19 cellular contexts compared by ENCODE assay signal in the genomic region with DNA sequence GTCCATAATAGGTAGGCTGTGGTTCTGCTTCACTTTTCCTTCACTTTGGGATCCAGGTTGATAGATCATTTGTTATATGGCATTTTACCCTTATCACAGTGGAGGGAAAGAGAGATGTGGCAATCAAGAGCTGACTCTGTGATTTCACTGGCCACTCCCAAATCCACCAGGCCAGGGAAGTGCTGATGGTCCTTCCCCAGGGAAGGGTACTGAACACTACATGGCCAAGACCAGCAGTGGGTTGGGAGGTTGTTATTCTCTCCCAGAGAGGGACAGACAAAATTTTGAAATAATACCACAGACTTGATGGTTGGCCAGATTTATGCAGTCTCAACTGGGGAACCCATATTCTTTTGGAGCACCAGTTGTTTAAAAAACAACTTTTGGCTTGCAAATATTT.
DNase-seq lines count a peak whose midpoint lies in the region; ATAC-seq and FAIRE-seq lines count a peak whose summit lies in the region.
"Had no signal": no experiment of that assay in that cellular context is flagged by ENCODE, and none has a peak within 500 bp of the region (broad histone marks: within the 10 kb centered on the region; RNA-seq: fewer than 3 reads in every experiment).

No MANE protein-coding gene starts in this region.

- H3K9me3 Mint-ChIP-seq in CD8-positive, alpha-beta memory T cell, result no peaks in the 10 kb centered on the region
- H3K9me3 Mint-ChIP-seq: CD14-positive monocyte, IgD-negative memory B cell had no signal

- peaks cover 12 to 53% (median 39%) of the 10 kb centered on the region in 11 experiments; a peak in 21 of 22 replicates for H3K36me3 ChIP-seq in BLaER1 treated with 17β-estradiol and CSF1 and Interleukin-3, amounts not matched to agents 10 nM and 100 nM
- peaks cover 6% of the 10 kb centered on the region for H3K36me3 ChIP-seq in Karpas-422 (ENCODE audit: insufficient read depth, low read length)
- H3K36me3 ChIP-seq in small intestine (ENCODE audit: control insufficient read depth in 2 of 2, insufficient read depth in 2 of 2, low read length in 2 of 2), result peaks cover 0 to 4% of the 10 kb centered on the region in 2 donors
- H3K36me3 ChIP-seq in CD8-positive, alpha-beta memory T cell (ENCODE audit: insufficient read depth, low read length), result no peaks in the 10 kb centered on the region

- ATAC-seq in GM19397 (IDR thresholded peaks at IDR 0.05; ENCODE audit: unreplicated experiment), result no peak
- ATAC-seq: HCT116 had no signal

- H3K4me2 ChIP-seq in BLaER1 treated with 17β-estradiol and CSF1 and Interleukin-3, amounts not matched to agents 10 nM and 100 nM, result peak overlapping the region in 9 of 11 experiments; percentile 6 to 50 (median 17); a peak in 11 of 22 replicates
- peak overlapping the region; percentile 26 for H3K4me2 ChIP-seq in Karpas-422 (ENCODE audit: low read depth, low read length, poor library complexity, severe bottlenecking)

- no peak overlapping the region for H3K4me3 Mint-ChIP-seq in CD8-positive, alpha-beta memory T cell
- H3K4me3 Mint-ChIP-seq: CD14-positive monocyte had no signal

- H3K27me3 ChIP-seq in BLaER1 treated with 17β-estradiol and CSF1 and Interleukin-3, amounts not matched to agents 10 nM and 100 nM, result no peaks in the 10 kb centered on the region
- no peaks in the 10 kb centered on the region for H3K27me3 ChIP-seq in Karpas-422 (ENCODE audit: low read length)
- no peaks in the 10 kb centered on the region for H3K27me3 ChIP-seq in small intestine (ENCODE audit: control insufficient read depth in 2 of 2, insufficient read depth in 2 of 2, low read length in 2 of 2)
- no peaks in the 10 kb centered on the region for H3K27me3 ChIP-seq in CD8-positive, alpha-beta memory T cell (ENCODE audit: insufficient read depth, low read length, poor library complexity, severe bottlenecking)

- H3K9me3 ChIP-seq in BLaER1 treated with 17β-estradiol and CSF1 and Interleukin-3, amounts not matched to agents 10 nM and 100 nM (replicated peaks in 1 of 11), result peaks cover 0 to 4% (median 0%) of the 10 kb centered on the region in 11 experiments; a peak in 2 of 22 replicates
- H3K9me3 ChIP-seq in Karpas-422 (ENCODE audit: low read length), result no peaks in the 10 kb centered on the region
- no peaks in the 10 kb centered on the region for H3K9me3 ChIP-seq in small intestine (ENCODE audit: control insufficient read depth, low read depth)
- H3K9me3 ChIP-seq in CD8-positive, alpha-beta memory T cell (ENCODE audit: low read length), result no peaks in the 10 kb centered on the region

- no peak overlapping the region for H3K9ac ChIP-seq in BLaER1 treated with 17β-estradiol and CSF1 and Interleukin-3, amounts not matched to agents 10 nM and 100 nM
- H3K9ac ChIP-seq in Karpas-422 (ENCODE audit: low read length), result no peak overlapping the region

- H3K9me2 ChIP-seq in Karpas-422 (replicated peaks; ENCODE audit: insufficient read depth, low read length), result no peaks in the 10 kb centered on the region

- DNase-seq in Karpas-422, result no peak
- peak; percentile 37 for DNase-seq in fibroblast of gingiva (ENCODE audit: low read depth)
- peak; percentile 5 for DNase-seq in small intestine
- DNase-seq in CD8-positive, alpha-beta memory T cell, result no peak
- no peak for DNase-seq in nucleus accumbens (lab: John Stamatoyannopoulos, UW)
- DNase-seq: DND-41, GOT3, NCI-H1105, NCI-H1694, NCI-H2081 treated with DMSO at 0.1 percent for 48 hours, NCI-H748 treated with DMSO at 0.1 percent for 48 hours, RPMI8226 had no signal

- CTCF ChIA-PET in CD8-positive, alpha-beta memory T cell (lab: Charles Lee), result no interaction called here

- peaks cover 0 to 4% (median 2%) of the 10 kb centered on the region in 3 donors for H3K36me3 Mint-ChIP-seq in CD8-positive, alpha-beta memory T cell

- peaks cover 98% of the 10 kb centered on the region for H3K79me2 ChIP-seq in Karpas-422 (ENCODE audit: low read length)

- H3K4me1 ChIP-seq in BLaER1 treated with 17β-estradiol and CSF1 and Interleukin-3, amounts not matched to agents 10 nM and 100 nM, result peaks cover 13 to 40% (median 29%) of the 10 kb centered on the region in 10 experiments; a peak in 18 of 20 replicates
- peaks cover 32% of the 10 kb centered on the region for H3K4me1 ChIP-seq in Karpas-422 (ENCODE audit: low read length)
- peaks cover 0 to 3% of the 10 kb centered on the region in 2 donors for H3K4me1 ChIP-seq in small intestine (ENCODE audit: control insufficient read depth in 2 of 2, insufficient read depth in 1 of 2, low read depth in 1 of 2, low read length in 1 of 2)
- peaks cover 15% of the 10 kb centered on the region for H3K4me1 ChIP-seq in CD8-positive, alpha-beta memory T cell (ENCODE audit: insufficient read depth, low read length)

- no peak for FAIRE-seq in small intestine (lab: Jason Lieb, UNC)
- FAIRE-seq: G401.6 had no signal

- H3K27ac ChIP-seq in BLaER1 treated with 17β-estradiol and CSF1 and Interleukin-3, amounts not matched to agents 10 nM and 100 nM, result no peak overlapping the region
- H3K27ac ChIP-seq in Karpas-422 (ENCODE audit: low read length) (peak overlapping the region; percentile 40), small intestine (ENCODE audit: low read depth in 1 of 2, low read length in 1 of 2) (no peak overlapping the region)
- no peak overlapping the region for H3K27ac ChIP-seq in CD8-positive, alpha-beta memory T cell (ENCODE audit: low read depth, low read length)
- H3K27ac ChIP-seq: HL-60 had no signal

- H3K4me1 Mint-ChIP-seq in CD8-positive, alpha-beta memory T cell, result peaks cover 74 to 96% (median 84%) of the 10 kb centered on the region in 3 donors

- H3K27me3 Mint-ChIP-seq in CD8-positive, alpha-beta memory T cell, result no peaks in the 10 kb centered on the region
- H3K27me3 Mint-ChIP-seq: IgD-negative memory B cell had no signal

- peaks cover 13 to 97% (median 73%) of the 10 kb centered on the region in 11 experiments; a peak in 16 of 22 replicates for H4K20me1 ChIP-seq in BLaER1 treated with 17β-estradiol and CSF1 and Interleukin-3, amounts not matched to agents 10 nM and 100 nM
- H4K20me1 ChIP-seq in Karpas-422 (ENCODE audit: insufficient read depth, low read depth, low read length), result no peaks in the 10 kb centered on the region

- H3K27ac Mint-ChIP-seq in CD8-positive, alpha-beta memory T cell, result no peak overlapping the region

- POLR2A ChIA-PET in CD8-positive, alpha-beta memory T cell (lab: Charles Lee), result no interaction called here

- no peak overlapping the region for H3K4me3 ChIP-seq in BLaER1 treated with 17β-estradiol and CSF1 and Interleukin-3, amounts not matched to agents 10 nM and 100 nM
- H3K4me3 ChIP-seq in Karpas-422 (ENCODE audit: low read length) (no peak overlapping the region), small intestine (ENCODE audit: low read depth in 1 of 2, low read length in 2 of 2) (no peak overlapping the region)
- no peak overlapping the region for H3K4me3 ChIP-seq in CD8-positive, alpha-beta memory T cell (ENCODE audit: low read length)

- no peak overlapping the region for H2AFZ ChIP-seq in Karpas-422 (ENCODE audit: low read length)

Comparison
In these comparisons a context has a peak if more than half of its experiments do, and no peak if none do; other contexts are left out.
1. DNase-seq: peak in fibroblast of gingiva (single experiment) and small intestine (single experiment); none in Karpas-422 (single experiment), CD8-positive, alpha-beta memory T cell (0 of 5) and nucleus accumbens (0 of 56).